ENCODE assay signal across 9 cellular contexts in genomic region chr3:17584066-17584465, GRCh38.
"Had no signal": no experiment of that assay in that cellular context is flagged by ENCODE, and none has a peak within 500 bp of the region (broad histone marks: within the 10 kb centered on the region; RNA-seq: fewer than 3 reads in every experiment).

No MANE protein-coding gene starts in this region.

- H3K4me3 ChIP-seq: GM23248, HAP-1, K562 had no signal

- H3K9ac ChIP-seq: GM23248 had no signal

- ATAC-seq: HCT116, K562 had no signal

- H3K9me3 Mint-ChIP-seq: HFFc6 had no signal

- H3K27ac Mint-ChIP-seq: HFFc6 had no signal

- H3K9me3 ChIP-seq: HAP-1 had no signal

- FAIRE-seq: K562 had no signal

- H3K36me3 ChIP-seq: HAP-1 had no signal

- H3K4me1 ChIP-seq: HAP-1 had no signal

- DNase-seq: GM23248, GOT3, H7, HFFc6, IMR-90 had no signal

- H3K4me3 Mint-ChIP-seq: HFFc6 had no signal

- H3K27ac ChIP-seq: GM23248, HL-60 had no signal

- H2AFZ ChIP-seq: GM23248 had no signal
